In the genomic region with DNA sequence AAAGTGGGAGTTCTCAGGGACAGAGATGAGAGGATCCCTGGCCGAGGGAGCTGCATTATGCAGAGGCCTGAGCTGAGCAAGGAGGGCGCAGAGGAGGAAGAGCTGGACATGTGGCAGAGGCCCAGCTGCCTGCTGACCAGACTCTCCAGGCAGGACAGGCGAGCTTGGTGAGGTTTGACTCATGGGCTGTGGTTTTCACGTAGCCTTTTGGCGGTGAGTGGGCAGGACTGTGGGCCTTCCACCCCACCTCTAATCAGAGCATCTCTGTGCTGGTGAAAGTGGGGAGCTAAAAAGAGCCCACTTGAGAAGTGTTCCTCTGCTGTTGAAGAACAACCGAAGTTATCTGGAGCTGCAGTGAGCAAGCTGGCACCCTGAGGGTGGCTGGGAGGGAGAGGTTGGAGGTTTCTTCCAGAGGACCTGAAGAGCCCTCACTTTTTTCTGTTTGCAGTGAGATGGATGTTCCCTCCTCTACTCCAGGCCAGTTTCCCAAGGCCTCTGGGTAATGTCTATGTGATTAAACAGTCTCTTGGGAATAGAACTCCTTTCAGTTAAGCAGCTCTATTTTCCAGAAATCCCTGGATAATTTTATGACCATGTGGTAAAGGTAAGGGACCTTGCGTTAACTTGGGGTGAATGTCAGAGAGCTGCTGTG, we compare ENCODE assay signal across 8 cellular contexts. TPM values are rescaled to one million over a fixed set of nuclear protein-coding genes. Genes with fewer than 3 reads are reported as not detected.
DNase-seq lines count a peak whose midpoint lies in the region; ATAC-seq and TF ChIP-seq lines count a peak whose summit lies in the region.
"Had no signal": no experiment of that assay in that cellular context is flagged by ENCODE, and none has a peak within 500 bp of the region (broad histone marks: within the 10 kb centered on the region; RNA-seq: fewer than 3 reads in every experiment).

No MANE protein-coding gene starts in this region.

- TF ChIP-seq RAD21 in IMR-90 (IDR thresholded peaks at IDR 0.05; ENCODE audit: low read length) = peak; percentile 28

- H3K4me2 ChIP-seq in IMR-90 (ENCODE audit: low read depth, low read length) = peak overlapping the region; percentile 54; the same call in 1 of the 2 replicates

- peaks cover 33 to 79% of the 10 kb centered on the region in 2 experiments for H3K79me1 ChIP-seq in IMR-90 (ENCODE audit: low read depth in 1 of 2, low read length in 2 of 2)

- H3K9me1 ChIP-seq in IMR-90 (ENCODE audit: insufficient read depth, low read length) = peaks cover 30% of the 10 kb centered on the region

- TF ChIP-seq EP300 in transverse colon (IDR thresholded peaks at IDR 0.05; ENCODE audit: low read depth) = no peak

- peak overlapping the region; percentile 49 for H3K27ac Mint-ChIP-seq in chondrocyte (ENCODE audit: unreplicated experiment)

- H4K5ac ChIP-seq in IMR-90 (ENCODE audit: low read depth, low read length) = no peak overlapping the region

- H3K4me1 Mint-ChIP-seq in chondrocyte (ENCODE audit: low read depth) = peaks cover 33% of the 10 kb centered on the region

- no peak overlapping the region for H3K14ac ChIP-seq in IMR-90 (replicated peaks; ENCODE audit: low read depth, low read length)

- no peaks in the 10 kb centered on the region for H3K27me3 Mint-ChIP-seq in chondrocyte (ENCODE audit: low read depth)

- POLR2A ChIA-PET in IMR-90 (lab: Charles Lee; ENCODE audit: unreplicated experiment) = no interaction called here

- H3K23ac ChIP-seq in IMR-90 (ENCODE audit: low read depth, low read length) = 0 out of 2 replicates have a peak overlapping the region, but pooled peaks have one; percentile 6

- BruUV-seq in IMR-90 (replicated peaks; lab: Mats Ljungman, UMichigan) = no TSS peak

- no peaks in the 10 kb centered on the region for H3K27me3 ChIP-seq in IMR-90 (ENCODE audit: control insufficient read depth, insufficient read depth, low read length)
- H3K27me3 ChIP-seq in lower lobe of right lung (ENCODE audit: low read depth) = no peaks in the 10 kb centered on the region
- no peaks in the 10 kb centered on the region for H3K27me3 ChIP-seq in transverse colon

- H2BK20ac ChIP-seq in IMR-90 (ENCODE audit: low read depth, low read length) = no peak overlapping the region

- in situ Hi-C loops in IMR-90 (cut with MboI; ENCODE audit: low sequenced_read_pairs) = no loop called here
- in situ Hi-C loops in transverse colon (cut with MboI; ENCODE audit: low pct_ligation_motif_present in 1 of 4, low pct_unique_long_range_greater_than_20kb in 1 of 4, low sequenced_read_pairs in 3 of 4) = no loop called here
- in situ Hi-C loops in GM13977 (cut with MboI; ENCODE audit: low pct_unique_long_range_greater_than_20kb, low sequenced_read_pairs, unreplicated experiment) = no loop called here

- intact Hi-C loops in IMR-90 (cut with micrococcal nuclease) (no loop called here), lower lobe of right lung (cut with DNase I) (no loop called here), transverse colon (cut with DNase I; ENCODE audit: low total_unique reads) (no loop called here)

- H2BK5ac ChIP-seq in IMR-90 (ENCODE audit: low read depth, low read length, poor library complexity, severe bottlenecking) = no peak overlapping the region

- WGBS in IMR-90 (ENCODE audit: extremely low coverage in 2 of 2, insufficient read length in 1 of 2), 2 experiments = 70% methylated on average over 2 of the region's 7 CpGs; no CpG with 5 or more reads in 1 of the 2 experiments
- 60 to 67% methylated on average over 3 to 5 of the region's 7 CpGs for WGBS in transverse colon (ENCODE audit: low coverage in 1 of 2), 2 donors

- H2AK9ac ChIP-seq in IMR-90 (replicated peaks; ENCODE audit: low read depth, low read length, poor library complexity) = no peak overlapping the region

- no peak overlapping the region for H3K56ac ChIP-seq in IMR-90 (ENCODE audit: extremely low read depth, insufficient read depth, low read length)

- dilution Hi-C loops in IMR-90 (cut with HindIII; ENCODE audit: low sequenced_read_pairs, unreplicated experiment) = no loop called here

- H2BK15ac ChIP-seq in IMR-90 (ENCODE audit: low read depth, low read length) = no peak overlapping the region

- peaks cover 3% of the 10 kb centered on the region for H3K36me3 Mint-ChIP-seq in chondrocyte (ENCODE audit: low read depth)

- no peak for TF ChIP-seq POLR2A in IMR-90 (IDR thresholded peaks at IDR 0.05; ENCODE audit: low read depth, low read length)
- TF ChIP-seq POLR2A in transverse colon (IDR thresholded peaks at IDR 0.05) = no peak

- H3K4me1 ChIP-seq in IMR-90 (ENCODE audit: control insufficient read depth, insufficient read depth, low read length) = peaks cover 16% of the 10 kb centered on the region
- peaks cover 52% of the 10 kb centered on the region for H3K4me1 ChIP-seq in lower lobe of right lung
- peaks cover 41 to 47% (median 47%) of the 10 kb centered on the region in 4 donors for H3K4me1 ChIP-seq in transverse colon

- DNase-seq in IMR-90 = peak; percentile 94
- DNase-seq in chondrocyte (ENCODE audit: low spot score) = no peak
- DNase-seq in lower lobe of right lung = no peak
- peak; percentile 27 for DNase-seq in transverse colon
- no peak for DNase-seq in activated naive CD4-positive, alpha-beta T cell treated with Interleukin-2 at 50 U/mL for 16 hours
- no peak for DNase-seq in GM13977 (ENCODE audit: low spot score)
- DNase-seq: NCI-H2029 treated with DMSO at 0.1 percent for 48 hours had no signal

- H3K4ac ChIP-seq in IMR-90 (ENCODE audit: low read depth, low read length) = no peak overlapping the region

- H3K36me3 ChIP-seq in IMR-90 (ENCODE audit: control insufficient read depth, insufficient read depth, low read length) (no peaks in the 10 kb centered on the region), lower lobe of right lung (no peaks in the 10 kb centered on the region), transverse colon (no peaks in the 10 kb centered on the region)

- peaks cover 80% of the 10 kb centered on the region for H4K20me1 ChIP-seq in IMR-90 (ENCODE audit: insufficient read depth, low read length)

- peak overlapping the region; percentile 9; the same call in 1 of the 2 replicates for H2AK5ac ChIP-seq in IMR-90 (ENCODE audit: low read depth, low read length)

- no peak overlapping the region for H2BK120ac ChIP-seq in IMR-90 (ENCODE audit: low read depth, low read length)

- no peak overlapping the region for H4K8ac ChIP-seq in IMR-90 (ENCODE audit: low read depth in 2 of 2, low read length in 2 of 2)

- no peak overlapping the region for H2AFZ ChIP-seq in IMR-90 (replicated peaks; ENCODE audit: low read length, poor library complexity)

- TF ChIP-seq CTCF in IMR-90 (conservative IDR thresholded peaks at IDR 0.05; ENCODE audit: low read depth, low read length) (no peak), chondrocyte (IDR thresholded peaks at IDR 0.05) (no peak), lower lobe of right lung (IDR thresholded peaks at IDR 0.05) (no peak), transverse colon (IDR thresholded peaks at IDR 0.05) (no peak), GM13977 (IDR thresholded peaks at IDR 0.05; ENCODE audit: extremely low read depth, insufficient read depth, missing control alignments) (no peak)

- CTCF ChIA-PET in IMR-90 (lab: Yijun Ruan, JAX) = interaction anchor here (2.0 kb wide), 1 partner anchor 12 kb away, joined by 5 read pairs; no protein-coding TSS in a partner anchor

- no peak overlapping the region for H3K4me3 ChIP-seq in IMR-90 (ENCODE audit: insufficient read depth, low read depth, low read length)
- H3K4me3 ChIP-seq in lower lobe of right lung = no peak overlapping the region
- H3K4me3 ChIP-seq in transverse colon = no peak overlapping the region

- peaks cover 2% of the 10 kb centered on the region for H3K9me3 Mint-ChIP-seq in chondrocyte (ENCODE audit: low read depth)

- H3K4me3 Mint-ChIP-seq in chondrocyte (ENCODE audit: unreplicated experiment) = no peak overlapping the region

- H3K9me3 ChIP-seq in IMR-90 (ENCODE audit: control insufficient read depth, insufficient read depth, low read length) (no peaks in the 10 kb centered on the region), lower lobe of right lung (no peaks in the 10 kb centered on the region), transverse colon (no peaks in the 10 kb centered on the region)

- 0 out of 2 replicates have a peak overlapping the region, but pooled peaks have one; percentile 2 for H3K27ac ChIP-seq in IMR-90 (ENCODE audit: insufficient read depth, low read length)
- H3K27ac ChIP-seq in lower lobe of right lung = peak overlapping the region; percentile 42
- peak overlapping the region; percentile 64 to 80 (median 68) for H3K27ac ChIP-seq in transverse colon

- no peak overlapping the region for H4K91ac ChIP-seq in IMR-90 (ENCODE audit: insufficient read depth, low read depth, low read length)

- no peak overlapping the region; the same call in 1 of the 2 replicates for H3K18ac ChIP-seq in IMR-90 (ENCODE audit: low read depth, low read length)

- ATAC-seq in IMR-90 (ENCODE audit: low read depth) = peak; percentile 97
- ATAC-seq in lower lobe of right lung = peak; percentile 70 to 80
- ATAC-seq in HG03565 (IDR thresholded peaks at IDR 0.05; ENCODE audit: unreplicated experiment) = no peak

- peak overlapping the region; percentile 42; the same call in 1 of the 2 replicates for H3K9ac ChIP-seq in IMR-90 (ENCODE audit: low read depth, low read length)

TF ChIP-seq in IMR-90, 13 proteins besides CTCF, POLR2A, EP300 and RAD21 (continues in another document):
- peak; percentile 59; the same call in 1 of the 2 replicates for TF ChIP-seq USF2 (IDR thresholded peaks at IDR 0.05; ENCODE audit: low read depth, low read length)
- TF ChIP-seq NFE2L2 (IDR thresholded peaks at IDR 0.05; ENCODE audit: low read depth, low read length) = no peak
- TF ChIP-seq MAZ (IDR thresholded peaks at IDR 0.05; ENCODE audit: borderline replicate concordance, low read depth, low read length) = peak; percentile 28; the same call in 1 of the 2 replicates
- peak; percentile 32 for TF ChIP-seq RCOR1 (IDR thresholded peaks at IDR 0.05; ENCODE audit: insufficient replicate concordance, low read length)
- peak; percentile 80; the same call in 1 of the 2 replicates for TF ChIP-seq MXI1 (IDR thresholded peaks at IDR 0.05; ENCODE audit: borderline replicate concordance, low read depth, low read length)
- TF ChIP-seq RFX5 (IDR thresholded peaks at IDR 0.05; ENCODE audit: low read depth, low read length) = no peak

RNA-seq across cellular contexts. Expression of gene EPN2, which starts 11.9 kb away (rescaled TPM):
- total RNA-seq in IMR-90 (2012; rRNA removed) (14.9 and 19.4 TPM in 2 replicates), chondrocyte (29.0 to 39.7 TPM (median 37.8 TPM) in 3 replicates), lower lobe of right lung (66.2 TPM), transverse colon (10 to 100 TPM; 30.4 to 98.7 (median 65.5) TPM)
- 25.3 and 28.0 TPM in 2 replicates for polyA plus RNA-seq in IMR-90 (2012; rRNA removed)
- 23.7 and 47.8 TPM in 2 replicates for polyA plus RNA-seq in IMR-90 (2012; cell fraction: cytosol; rRNA removed)
- 84.7 and 99.7 TPM in 2 replicates for polyA plus RNA-seq in IMR-90 (2012; cell fraction: nucleus; rRNA removed; ENCODE audit: low replicate concordance)

Comparison
In these comparisons a context has a peak if more than half of its experiments do, and no peak if none do; other contexts are left out.
1. DNase-seq: peak in IMR-90 (single experiment) and transverse colon (single experiment); none in chondrocyte (single experiment), lower lobe of right lung (single experiment), activated naive CD4-positive, alpha-beta T cell treated with Interleukin-2 at 50 U/mL for 16 hours (single experiment) and GM13977 (single experiment).
2. H3K27ac ChIP-seq: peak in every context shown above with its lines; median percentile 68 in transverse colon; 42 in lower lobe of right lung; 2 in IMR-90.